In the genomic region with DNA sequence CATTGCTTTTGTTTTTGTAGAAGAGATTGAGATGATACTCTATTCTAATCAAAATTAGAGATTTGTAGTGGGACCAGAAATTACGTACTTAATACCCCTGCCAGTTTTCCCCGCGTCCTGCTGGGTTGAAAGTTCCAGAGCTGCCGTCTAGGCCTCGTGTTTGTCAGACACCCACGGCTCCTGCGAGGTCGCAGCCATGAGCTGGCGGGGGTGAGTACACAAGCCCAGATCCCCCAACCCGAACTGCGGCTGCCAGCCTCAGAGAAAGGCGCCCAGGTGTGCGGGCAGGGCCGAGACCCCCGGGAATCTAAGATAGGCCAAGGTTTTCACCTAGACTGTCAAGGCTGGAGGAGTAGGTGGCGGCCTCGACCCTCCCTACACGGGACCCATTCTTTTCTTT, we compare ENCODE assay signal across 8 cellular contexts.
"Had no signal": no experiment of that assay in that cellular context is flagged by ENCODE, and none has a peak within 500 bp of the region (broad histone marks: within the 10 kb centered on the region; RNA-seq: fewer than 3 reads in every experiment).

No MANE protein-coding gene starts in this region.

- H3K4me3 ChIP-seq: GM23338, HAP-1, K562 had no signal

- H3K4me1 ChIP-seq: HAP-1 had no signal

- ATAC-seq: GM23338, HCT116, K562 had no signal

- H3K4me2 ChIP-seq: GM23338 had no signal

- H2AFZ ChIP-seq: GM23338 had no signal

- DNase-seq: IMR-90 had no signal

- FAIRE-seq: H1, H54, HTR-8/SVneo, K562 had no signal

- H3K9me3 ChIP-seq: HAP-1 had no signal

- H3K36me3 ChIP-seq: HAP-1 had no signal
